1 cellular context compared by ENCODE assay signal in the genomic region with DNA sequence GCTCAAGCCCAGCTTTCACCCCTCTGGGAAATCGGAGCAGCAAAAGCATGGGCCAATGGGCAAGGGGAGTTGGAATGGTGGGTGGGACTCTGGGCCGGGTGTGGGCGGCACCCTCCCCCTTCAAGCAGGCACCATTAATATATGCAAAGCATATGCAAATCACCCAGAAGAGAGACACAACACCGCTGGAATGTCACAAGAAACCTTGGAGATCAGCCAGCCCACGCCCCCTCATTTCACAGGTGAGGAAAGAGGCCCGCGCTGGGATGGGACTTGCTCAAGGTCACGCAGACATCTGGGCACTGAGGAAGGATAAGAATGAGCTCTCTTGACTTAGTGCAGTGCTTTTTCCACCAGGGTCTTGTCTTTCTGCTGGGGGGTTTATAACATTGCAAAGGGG.
TF ChIP-seq lines count a peak whose summit lies in the region.

No MANE protein-coding gene starts in this region.

TF ChIP-seq in WTC11, 78 proteins besides CTCF, POLR2A, EP300 and RAD21 (continued from another document):
- TF ChIP-seq AR (CRISPR knock-in tag; IDR thresholded peaks at IDR 0.05) = no peak
- TF ChIP-seq NR2C2 (CRISPR knock-in tag; IDR thresholded peaks at IDR 0.05) = no peak
- TF ChIP-seq ZNF219 (CRISPR knock-in tag; IDR thresholded peaks at IDR 0.05; ENCODE audit: borderline replicate concordance) = no peak
- TF ChIP-seq, protein P1, sequence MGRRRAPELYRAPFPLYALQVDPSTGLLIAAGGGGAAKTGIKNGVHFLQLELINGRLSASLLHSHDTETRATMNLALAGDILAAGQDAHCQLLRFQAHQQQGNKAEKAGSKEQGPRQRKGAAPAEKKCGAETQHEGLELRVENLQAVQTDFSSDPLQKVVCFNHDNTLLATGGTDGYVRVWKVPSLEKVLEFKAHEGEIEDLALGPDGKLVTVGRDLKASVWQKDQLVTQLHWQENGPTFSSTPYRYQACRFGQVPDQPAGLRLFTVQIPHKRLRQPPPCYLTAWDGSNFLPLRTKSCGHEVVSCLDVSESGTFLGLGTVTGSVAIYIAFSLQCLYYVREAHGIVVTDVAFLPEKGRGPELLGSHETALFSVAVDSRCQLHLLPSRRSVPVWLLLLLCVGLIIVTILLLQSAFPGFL (CRISPR knock-in tag; IDR thresholded peaks at IDR 0.05; ENCODE audit: borderline replicate concordance) = no peak
- TF ChIP-seq ZNF317 (CRISPR knock-in tag; IDR thresholded peaks at IDR 0.05; ENCODE audit: borderline replicate concordance, low read depth) = no peak
- TF ChIP-seq NR3C1 (CRISPR knock-in tag; conservative IDR thresholded peaks at IDR 0.05; ENCODE audit: low read depth) = no peak
- no peak for TF ChIP-seq ATF2 (CRISPR knock-in tag; IDR thresholded peaks at IDR 0.05; ENCODE audit: borderline replicate concordance, low read depth)
TF ChIP-seq in WTC11: peak in this region for 0.
